13 cellular contexts compared by ENCODE assay signal in genomic region chr5:133994990-133995333, GRCh38. TPM values are rescaled to one million over a fixed set of nuclear protein-coding genes. Genes with fewer than 3 reads are reported as not detected.
DNase-seq lines count a peak whose midpoint lies in the region; ATAC-seq and TF ChIP-seq lines count a peak whose summit lies in the region.
"Had no signal": no experiment of that assay in that cellular context is flagged by ENCODE, and none has a peak within 500 bp of the region (broad histone marks: within the 10 kb centered on the region; RNA-seq: fewer than 3 reads in every experiment).

No MANE protein-coding gene starts in this region.

- no peaks in the 10 kb centered on the region for H3K9me3 Mint-ChIP-seq in HFFc6
- no peaks in the 10 kb centered on the region for H3K9me3 Mint-ChIP-seq in naive thymus-derived CD8-positive, alpha-beta T cell
- H3K9me3 Mint-ChIP-seq: CD14-positive monocyte had no signal

- H3K4me3 ChIP-seq in BLaER1 treated with 17β-estradiol and CSF1 and Interleukin-3, amounts not matched to agents 10 nM and 100 nM: peak overlapping the region; percentile 4 to 64 (median 48); a peak in 17 of 20 replicates
- peak overlapping the region; percentile 1 to 3 for H3K4me3 ChIP-seq in muscle layer of duodenum (ENCODE audit: low read depth in 1 of 2, low read length in 2 of 2)
- no peak overlapping the region for H3K4me3 ChIP-seq in coronary artery
- H3K4me3 ChIP-seq: ovary had no signal

- H3K4me1 Mint-ChIP-seq in HFFc6 (ENCODE audit: low read depth): peaks cover 63% of the 10 kb centered on the region
- peaks cover 26 to 62% (median 53%) of the 10 kb centered on the region in 4 donors for H3K4me1 Mint-ChIP-seq in naive thymus-derived CD8-positive, alpha-beta T cell

- no peak overlapping the region for H3K4me3 Mint-ChIP-seq in HFFc6
- peak overlapping the region in 1 of 10 donors; percentile 31 for H3K4me3 Mint-ChIP-seq in naive thymus-derived CD8-positive, alpha-beta T cell
- H3K4me3 Mint-ChIP-seq: CD14-positive monocyte had no signal

- ATAC-seq in naive thymus-derived CD8-positive, alpha-beta T cell: no peak

- H3K9me3 ChIP-seq in BLaER1 treated with 17β-estradiol and CSF1 and Interleukin-3, amounts not matched to agents 10 nM and 100 nM (replicated peaks in 1 of 11): no peaks in the 10 kb centered on the region
- H3K9me3 ChIP-seq in muscle layer of duodenum (ENCODE audit: control insufficient read depth in 1 of 2, low read length in 2 of 2): no peaks in the 10 kb centered on the region
- H3K9me3 ChIP-seq: ovary had no signal

- no peaks in the 10 kb centered on the region for H3K27me3 ChIP-seq in BLaER1 treated with 17β-estradiol and CSF1 and Interleukin-3, amounts not matched to agents 10 nM and 100 nM
- no peaks in the 10 kb centered on the region for H3K27me3 ChIP-seq in muscle layer of duodenum (ENCODE audit: low read depth, low read length)
- H3K27me3 ChIP-seq: ovary had no signal

- H3K27ac ChIP-seq in BLaER1 treated with 17β-estradiol and CSF1 and Interleukin-3, amounts not matched to agents 10 nM and 100 nM: peak overlapping the region in 9 of 11 experiments; percentile 20 to 76 (median 59); a peak in 17 of 22 replicates
- H3K27ac ChIP-seq in angular gyrus (ENCODE audit: low read depth, low read length) (peak overlapping the region; percentile 32), muscle layer of duodenum (ENCODE audit: low read length) (no peak overlapping the region), coronary artery (no peak overlapping the region)
- H3K27ac ChIP-seq: ovary had no signal

- H3K27ac Mint-ChIP-seq in HFFc6: peak overlapping the region; percentile 67
- peak overlapping the region in 4 of 10 donors; percentile 5 to 84 (median 56) for H3K27ac Mint-ChIP-seq in naive thymus-derived CD8-positive, alpha-beta T cell

- POLR2A ChIA-PET in naive thymus-derived CD8-positive, alpha-beta T cell (lab: Charles Lee): no interaction called here

- H3K36me3 Mint-ChIP-seq in HFFc6 (ENCODE audit: low read depth): peaks cover 10% of the 10 kb centered on the region
- H3K36me3 Mint-ChIP-seq in naive thymus-derived CD8-positive, alpha-beta T cell: peaks cover 0 to 17% (median 3%) of the 10 kb centered on the region in 3 donors

- H3K9ac ChIP-seq in BLaER1 treated with 17β-estradiol and CSF1 and Interleukin-3, amounts not matched to agents 10 nM and 100 nM: peak overlapping the region; percentile 18 to 80 (median 69); a peak in 20 of 22 replicates

- peaks cover 12 to 39% (median 29%) of the 10 kb centered on the region in 11 experiments for H3K36me3 ChIP-seq in BLaER1 treated with 17β-estradiol and CSF1 and Interleukin-3, amounts not matched to agents 10 nM and 100 nM
- peaks cover 9 to 15% of the 10 kb centered on the region in 2 donors for H3K36me3 ChIP-seq in muscle layer of duodenum (ENCODE audit: control insufficient read depth in 1 of 2, insufficient read depth in 2 of 2, low read length in 2 of 2)
- H3K36me3 ChIP-seq: ovary had no signal

- no peak for TF ChIP-seq CTCF in HFFc6 (IDR thresholded peaks at IDR 0.05)
- no peak for TF ChIP-seq CTCF in coronary artery (IDR thresholded peaks at IDR 0.05)

- H4K20me1 ChIP-seq in BLaER1 treated with 17β-estradiol and CSF1 and Interleukin-3, amounts not matched to agents 10 nM and 100 nM: peaks cover 86 to 100% (median 100%) of the 10 kb centered on the region in 11 experiments

- peaks cover 94 to 100% (median 100%) of the 10 kb centered on the region in 10 experiments for H3K4me1 ChIP-seq in BLaER1 treated with 17β-estradiol and CSF1 and Interleukin-3, amounts not matched to agents 10 nM and 100 nM
- peaks cover 31 to 46% of the 10 kb centered on the region in 2 donors for H3K4me1 ChIP-seq in muscle layer of duodenum (ENCODE audit: control insufficient read depth in 1 of 2, insufficient read depth in 2 of 2, low read length in 2 of 2)

- DNase-seq in HFFc6: no peak
- no peak for DNase-seq in naive thymus-derived CD8-positive, alpha-beta T cell
- DNase-seq in coronary artery (ENCODE audit: low spot score): no peak
- no peak for DNase-seq in HuH-7 (ENCODE audit: low spot score)
- DNase-seq in stimulated activated CD8-positive, alpha-beta memory T cell treated with anti-CD3 and anti-CD28 coated beads, Interleukin-4, amount 100 ng/mL, for 48 hours: no peak
- DNase-seq: GDM1; NCI-H2081; ovary; stimulated activated CD4-positive, alpha-beta T cell treated with anti-CD3 and anti-CD28 coated beads, Interleukin-4, amount 100 ng/mL, for 1 hour had no signal

- H3K27me3 Mint-ChIP-seq in HFFc6 (ENCODE audit: insufficient read depth): no peaks in the 10 kb centered on the region; the same call in 1 of the 2 replicates
- H3K27me3 Mint-ChIP-seq in naive thymus-derived CD8-positive, alpha-beta T cell: no peaks in the 10 kb centered on the region

- H3K4me2 ChIP-seq in BLaER1 treated with 17β-estradiol and CSF1 and Interleukin-3, amounts not matched to agents 10 nM and 100 nM: peak overlapping the region; percentile 77 to 100 (median 97)

RNA-seq across cellular contexts. Expression of gene VDAC1, which starts 9.8 kb away (rescaled TPM):
- total RNA-seq in HFFc6 (2021; fragmentation: NEBNext Ultra II Directional; extraction: Animal tissue kit (Norgen Biotek cat#: 25700)): 100 to 1,000 TPM; 276 to 324 (median 316) TPM
- total RNA-seq in naive thymus-derived CD8-positive, alpha-beta T cell: 10 to 100 TPM; 42.6 to 43.2 TPM
- 10 to 100 TPM; 64.4 to 72.9 (median 68.3) TPM for polyA plus RNA-seq in naive thymus-derived CD8-positive, alpha-beta T cell

RNA-seq across cellular contexts. Expression of gene C5orf15, which starts 26.5 kb away (rescaled TPM):
- total RNA-seq in HFFc6 (2021; fragmentation: NEBNext Ultra II Directional; extraction: Animal tissue kit (Norgen Biotek cat#: 25700)): 10 to 100 TPM; 46.2 to 63.5 (median 57.2) TPM
- total RNA-seq in naive thymus-derived CD8-positive, alpha-beta T cell: 10 to 100 TPM; 14.4 to 16.4 TPM
- 10 to 100 TPM; 14.0 to 18.8 (median 16.2) TPM for polyA plus RNA-seq in naive thymus-derived CD8-positive, alpha-beta T cell

Comparison
In these comparisons a context has a peak if more than half of its experiments do, and no peak if none do; other contexts are left out.
1. H3K27ac ChIP-seq: peak in BLaER1 treated with 17β-estradiol and CSF1 and Interleukin-3, amounts not matched to agents 10 nM and 100 nM (9 of 11) and angular gyrus (single experiment); none in muscle layer of duodenum (single experiment) and coronary artery (0 of 2).
2. RNA of gene VDAC1, which starts 9.8 kb away (total RNA-seq): 276 to 324 TPM in HFFc6; 42.6 to 43.2 TPM in naive thymus-derived CD8-positive, alpha-beta T cell; every median in the first group is over 4 times any median in the second.